Comparison of ENCODE assay signal across 1 cellular context in genomic region chr12:109020750-109021380, GRCh38.
A peak's percentile ranks its signal among the peaks of the same experiment; 100 is the strongest.
TF ChIP-seq lines count a peak whose summit lies in the region.

TSS of gene SVOP (minus strand) at chr12:109021068. CDS start at chr12:109020868, 200 bp downstream.

TF ChIP-seq in HEK293, 187 proteins besides CTCF, POLR2A, EP300 and RAD21 (continued from another document and continues in another):
- TF ChIP-seq BCL6B (tag by site-specific recombination; IDR thresholded peaks at IDR 0.05) (no peak), ZNF266 (tag by site-specific recombination; IDR thresholded peaks at IDR 0.05; ENCODE audit: low read depth) (no peak), ZNF175 (tag by site-specific recombination; IDR thresholded peaks at IDR 0.05) (no peak), ZBTB49 (tag by site-specific recombination; IDR thresholded peaks at IDR 0.05; ENCODE audit: low read depth) (no peak), ZNF350 (tag by site-specific recombination; IDR thresholded peaks at IDR 0.05) (no peak), ZNF221 (tag by site-specific recombination; IDR thresholded peaks at IDR 0.05; ENCODE audit: borderline replicate concordance) (no peak), ZNF140 (tag by site-specific recombination; IDR thresholded peaks at IDR 0.05) (no peak), ZSCAN18 (tag by site-specific recombination; IDR thresholded peaks at IDR 0.05) (no peak), ZNF660 (tag by site-specific recombination; IDR thresholded peaks at IDR 0.05) (peak; percentile 91), ZNF510 (tag by site-specific recombination; IDR thresholded peaks at IDR 0.05; ENCODE audit: insufficient replicate concordance) (no peak), PBX3 (CRISPR knock-in tag; IDR thresholded peaks at IDR 0.05) (peak; percentile 96), ZNF585B (tag by site-specific recombination; IDR thresholded peaks at IDR 0.05) (no peak), ZNF473 (tag by site-specific recombination; IDR thresholded peaks at IDR 0.05) (no peak), ZBTB44 (tag by site-specific recombination; IDR thresholded peaks at IDR 0.05) (no peak), ZNF174 (tag by site-specific recombination; IDR thresholded peaks at IDR 0.05) (no peak), ZNF121 (tag by site-specific recombination; IDR thresholded peaks at IDR 0.05) (no peak), ZNF561 (tag by site-specific recombination; IDR thresholded peaks at IDR 0.05; ENCODE audit: borderline replicate concordance) (peak; percentile 93), ZNF157 (tag by site-specific recombination; IDR thresholded peaks at IDR 0.05) (no peak), ZBTB26 (tag by site-specific recombination; optimal IDR thresholded peaks at IDR 0.05) (peak; percentile 45), HOXA7 (CRISPR knock-in tag; IDR thresholded peaks at IDR 0.05; ENCODE audit: borderline replicate concordance) (no peak; the same call in 1 of the 2 replicates), ZNF692 (tag by site-specific recombination; IDR thresholded peaks at IDR 0.05) (peak; percentile 59; the same call in 1 of the 2 replicates), SCRT2 (tag by site-specific recombination; IDR thresholded peaks at IDR 0.05) (no peak), ZNF404 (tag by site-specific recombination; IDR thresholded peaks at IDR 0.05) (no peak), ZNF214 (tag by site-specific recombination; IDR thresholded peaks at IDR 0.05; ENCODE audit: borderline replicate concordance) (no peak), ZNF239 (tag by site-specific recombination; IDR thresholded peaks at IDR 0.05) (no peak), SP3 (tag by site-specific recombination; IDR thresholded peaks at IDR 0.05) (peak; percentile 77), SETDB1 (IDR thresholded peaks at IDR 0.05; ENCODE audit: insufficient read length, low read length) (no peak), PRDM1 (tag by site-specific recombination; IDR thresholded peaks at IDR 0.05) (no peak), ZNF155 (tag by site-specific recombination; IDR thresholded peaks at IDR 0.05) (no peak), ZNF324 (tag by site-specific recombination; IDR thresholded peaks at IDR 0.05) (0 out of 2 replicates have a peak, but pooled peaks have one; percentile 43), ZFP41 (tag by site-specific recombination; IDR thresholded peaks at IDR 0.05; ENCODE audit: borderline replicate concordance) (no peak), ZNF202 (tag by site-specific recombination; IDR thresholded peaks at IDR 0.05; ENCODE audit: borderline replicate concordance) (no peak), GLI2 (tag by site-specific recombination; IDR thresholded peaks at IDR 0.05; ENCODE audit: borderline replicate concordance, low read depth) (no peak), ZNF394 (tag by site-specific recombination; IDR thresholded peaks at IDR 0.05; ENCODE audit: borderline replicate concordance) (peak; percentile 97), MEIS1 (CRISPR knock-in tag; IDR thresholded peaks at IDR 0.05; ENCODE audit: borderline replicate concordance) (0 out of 2 replicates have a peak, but pooled peaks have one; percentile 31), ZNF776 (tag by site-specific recombination; IDR thresholded peaks at IDR 0.05; ENCODE audit: borderline replicate concordance) (no peak), ZNF654 (tag by site-specific recombination; IDR thresholded peaks at IDR 0.05; ENCODE audit: low read depth) (0 out of 2 replicates have a peak, but pooled peaks have one; percentile 2), GLIS2 (tag by site-specific recombination; IDR thresholded peaks at IDR 0.05) (peak; percentile 91), ZNF558 (tag by site-specific recombination; IDR thresholded peaks at IDR 0.05) (no peak), KLF10 (tag by site-specific recombination; IDR thresholded peaks at IDR 0.05) (peak; percentile 91), REST (tag by site-specific recombination; IDR thresholded peaks at IDR 0.05) (peak; percentile 100), SCRT1 (tag by site-specific recombination; IDR thresholded peaks at IDR 0.05; ENCODE audit: borderline replicate concordance) (no peak), ZNF518A (tag by site-specific recombination; conservative IDR thresholded peaks at IDR 0.05; ENCODE audit: low read depth) (peak; percentile 60; the same call in 1 of the 2 replicates), ZNF391 (tag by site-specific recombination; IDR thresholded peaks at IDR 0.05; ENCODE audit: borderline replicate concordance, low read depth) (no peak; the same call in 1 of the 2 replicates)
